Comparison of ENCODE assay signal across 7 cellular contexts in genomic region chr15:73994912-73995622, GRCh38. TPM values are rescaled to one million over a fixed set of nuclear protein-coding genes. Genes with fewer than 3 reads are reported as not detected.
DNase-seq lines count a peak whose midpoint lies in the region; ATAC-seq and TF ChIP-seq lines count a peak whose summit lies in the region.

No MANE protein-coding gene starts in this region.

- H3K36me3 ChIP-seq in lung (ENCODE audit: control insufficient read depth in 2 of 2, insufficient read depth in 2 of 2, low read length in 2 of 2) (peaks cover 3 to 9% of the 10 kb centered on the region in 2 donors), tibial artery (peaks cover 0 to 24% (median 12%) of the 10 kb centered on the region in 3 donors)

- TF ChIP-seq CTCF in lung (IDR thresholded peaks at IDR 0.05; ENCODE audit: control extremely low read depth, extremely low read depth) (no peak), tibial artery (IDR thresholded peaks at IDR 0.05) (no peak)

- H3K4me1 ChIP-seq in lung (ENCODE audit: control insufficient read depth in 2 of 2, insufficient read depth in 2 of 2, low read length in 2 of 2) = peaks cover 4 to 27% of the 10 kb centered on the region in 2 donors
- H3K4me1 ChIP-seq in tibial artery = peaks cover 0 to 83% (median 65%) of the 10 kb centered on the region in 4 donors

- DNase-seq in NCI-H69 (lab: John Stamatoyannopoulos, UW) = peak; percentile 31
- DNase-seq in central memory CD4-positive, alpha-beta T cell = peak; percentile 20
- DNase-seq in lung (ENCODE audit: low spot score) = no peak
- DNase-seq in tibial artery = no peak
- no peak for DNase-seq in NCI-H774 (lab: John Stamatoyannopoulos, UW)
- DNase-seq in DMS114 treated with DMSO at 0.1 percent for 48 hours (lab: John Stamatoyannopoulos, UW; ENCODE audit: unreplicated experiment) = no peak

- TF ChIP-seq POLR2A in GM15510 (IDR thresholded peaks at IDR 0.05; ENCODE audit: borderline replicate concordance, extremely low read depth, insufficient read length) = peak; percentile 21

- H3K4me3 ChIP-seq in lung = peak overlapping the region; percentile 99
- peak overlapping the region; percentile 84 to 97 for H3K4me3 ChIP-seq in tibial artery

- WGBS in lung, 2 donors = 0 to 1% methylated on average over 18 of the region's 18 CpGs

- no peak for ATAC-seq in lung (ENCODE audit: insufficient read depth, low FRiP score)

- intact Hi-C loops in tibial artery (cut with DNase I; ENCODE audit: low total_unique reads) = no loop called here

- H3K27me3 ChIP-seq in lung (ENCODE audit: control insufficient read depth, insufficient read depth) = no peaks in the 10 kb centered on the region
- H3K27me3 ChIP-seq in tibial artery = no peaks in the 10 kb centered on the region

- H3K9me3 ChIP-seq in lung (ENCODE audit: control insufficient read depth in 2 of 2, insufficient read depth in 1 of 2, low read length in 1 of 2) (no peaks in the 10 kb centered on the region), tibial artery (no peaks in the 10 kb centered on the region)

- peak overlapping the region; percentile 88 to 89 for H3K27ac ChIP-seq in lung (ENCODE audit: low read depth in 1 of 2, low read length in 1 of 2)
- peak overlapping the region; percentile 89 to 97 for H3K27ac ChIP-seq in tibial artery

RNA-seq across cellular contexts. Expression of gene PML, which starts 0.6 kb away (rescaled TPM):
- total RNA-seq in lung = 10 to 100 TPM; 77.5 to 80.5 TPM
- 10 to 100 TPM; 33.9 to 44.2 TPM for polyA plus RNA-seq in lung

RNA-seq across cellular contexts. Expression of gene STOML1, which starts 3.0 kb away (rescaled TPM):
- 10 to 100 TPM; 10.3 to 30.5 TPM for total RNA-seq in lung
- 10 to 100 TPM; 23.4 to 35.4 TPM for polyA plus RNA-seq in lung

Comparison
In these comparisons a context has a peak if more than half of its experiments do, and no peak if none do; other contexts are left out.
1. DNase-seq: peak in NCI-H69 (single experiment) and central memory CD4-positive, alpha-beta T cell (single experiment); none in lung (single experiment), tibial artery (0 of 2), NCI-H774 (single experiment) and DMS114 treated with DMSO at 0.1 percent for 48 hours (single experiment).